In genomic region chr19:37466798-37467607, GRCh38 we compare ENCODE assay signal across 7 cellular contexts. TPM values are rescaled to one million over a fixed set of nuclear protein-coding genes. Genes with fewer than 3 reads are reported as not detected.
DNase-seq lines count a peak whose midpoint lies in the region; ATAC-seq and TF ChIP-seq lines count a peak whose summit lies in the region.

Gene ZNF569 (minus strand): TSS chr19:37467444. CDS start chr19:37444921, 22,523 bp downstream.

- TF ChIP-seq CTCF in VCaP (conservative IDR thresholded peaks at IDR 0.05), result no peak
- TF ChIP-seq CTCF in breast epithelium (IDR thresholded peaks at IDR 0.05), result no peak

- intact Hi-C loops in breast epithelium (cut with DNase I; ENCODE audit: low total_unique reads), result no loop called here

- H3K36me3 ChIP-seq in breast epithelium (peaks cover 15% of the 10 kb centered on the region), iPS-20b (ENCODE audit: insufficient read depth, low read depth, low read length) (peaks cover 25% of the 10 kb centered on the region), skeletal muscle tissue (ENCODE audit: control insufficient read depth in 3 of 3, insufficient read depth in 3 of 3, low read length in 3 of 3) (peaks cover 29 to 34% (median 33%) of the 10 kb centered on the region in 3 donors)

- H3K27me3 ChIP-seq in breast epithelium, result no peaks in the 10 kb centered on the region
- H3K27me3 ChIP-seq in iPS-20b (ENCODE audit: insufficient read depth, low read length), result no peaks in the 10 kb centered on the region
- H3K27me3 ChIP-seq in skeletal muscle tissue (ENCODE audit: control insufficient read depth in 3 of 3, insufficient read depth in 3 of 3, low read length in 3 of 3), result no peaks in the 10 kb centered on the region

- no peak for TF ChIP-seq POLR2A in breast epithelium (IDR thresholded peaks at IDR 0.05)

- H3K4me3 ChIP-seq in breast epithelium (peak within 1 kb of the TSS; percentile 68 to 91 (median 80)), iPS-20b (ENCODE audit: low read length) (peak within 1 kb of the TSS; percentile 99), skeletal muscle tissue (ENCODE audit: low read length in 3 of 3) (peak within 1 kb of the TSS; percentile 98 to 100 (median 100))

- H3K27ac ChIP-seq in VCaP (peak within 1 kb of the TSS; percentile 87), breast epithelium (peak within 1 kb of the TSS; percentile 91 to 92), iPS-20b (ENCODE audit: low read length) (no peak within 1 kb of the TSS), skeletal muscle tissue (ENCODE audit: low read depth, low read length) (peak within 1 kb of the TSS; percentile 82)

- H3K9me3 ChIP-seq in breast epithelium, result peaks cover 11 to 17% of the 10 kb centered on the region in 2 donors
- peaks cover 3% of the 10 kb centered on the region; the same call in 1 of the 2 replicates for H3K9me3 ChIP-seq in iPS-20b (ENCODE audit: insufficient read depth, low read depth, low read length)
- H3K9me3 ChIP-seq in skeletal muscle tissue (ENCODE audit: control insufficient read depth in 3 of 3, low read length in 3 of 3), result peaks cover 0 to 10% (median 0%) of the 10 kb centered on the region in 3 donors

- ATAC-seq in GM18517 (IDR thresholded peaks at IDR 0.05; ENCODE audit: unreplicated experiment) (peak; percentile 66), HG03039 (IDR thresholded peaks at IDR 0.05; ENCODE audit: unreplicated experiment) (peak; percentile 46)

- H3K4me1 ChIP-seq in breast epithelium, result peaks cover 0 to 4% of the 10 kb centered on the region in 2 donors
- no peaks in the 10 kb centered on the region for H3K4me1 ChIP-seq in iPS-20b (ENCODE audit: insufficient read depth, low read length)
- peaks cover 7 to 39% (median 25%) of the 10 kb centered on the region in 3 donors for H3K4me1 ChIP-seq in skeletal muscle tissue (ENCODE audit: control insufficient read depth in 3 of 3, insufficient read depth in 3 of 3, low read length in 3 of 3)

- H3K9ac ChIP-seq in iPS-20b (ENCODE audit: low read depth, low read length) (peak within 1 kb of the TSS; percentile 83; the same call in 1 of the 2 replicates), skeletal muscle tissue (ENCODE audit: low read depth in 1 of 3, low read length in 3 of 3) (peak within 1 kb of the TSS; percentile 68 to 93 (median 89))

- peak; percentile 84 for DNase-seq in NCI-H2107 treated with DMSO at 0.1 percent for 48 hours (lab: John Stamatoyannopoulos, UW; ENCODE audit: unreplicated experiment)
- peak; percentile 87 for DNase-seq in breast epithelium (ENCODE audit: low spot score in 2 of 2)

RNA-seq across cellular contexts. Expression of gene ZNF569, which starts in this region (rescaled TPM):
- total RNA-seq in breast epithelium (1 to 10 TPM; 6.9 to 9.1 (median 8.2) TPM), skeletal muscle tissue (7.3 TPM)
